Comparison of ENCODE assay signal across 15 cellular contexts in genomic region chr11:12108875-12109453, GRCh38. TPM values are rescaled to one million over a fixed set of nuclear protein-coding genes. Genes with fewer than 3 reads are reported as not detected.
DNase-seq lines count a peak whose midpoint lies in the region; ATAC-seq, FAIRE-seq and TF ChIP-seq lines count a peak whose summit lies in the region.
"Had no signal": no experiment of that assay in that cellular context is flagged by ENCODE, and none has a peak within 500 bp of the region (broad histone marks: within the 10 kb centered on the region; RNA-seq: fewer than 3 reads in every experiment).

No MANE protein-coding gene starts in this region.

- H3K4me1 ChIP-seq in HepG2 (ENCODE audit: insufficient read depth, low read length) (peaks cover 28% of the 10 kb centered on the region), right lobe of liver (peaks cover 0 to 10% (median 4%) of the 10 kb centered on the region in 4 donors), keratinocyte (ENCODE audit: control insufficient read depth, extremely low read depth, insufficient read depth, low read length) (peaks cover 31% of the 10 kb centered on the region), upper lobe of left lung (peaks cover 8 to 32% (median 28%) of the 10 kb centered on the region in 4 donors)

- ATAC-seq in HepG2, result no peak
- ATAC-seq in right lobe of liver, result no peak
- ATAC-seq in WTC11, result no peak
- no peak for ATAC-seq in upper lobe of left lung (ENCODE audit: low FRiP score in 2 of 2)
- no peak for ATAC-seq in GM21526 (IDR thresholded peaks at IDR 0.05; ENCODE audit: low FRiP score, unreplicated experiment)
- ATAC-seq: left lobe of liver had no signal

- 85% methylated on average over 2 of the region's 2 CpGs for WGBS in HepG2 (ENCODE audit: low lambda C conversion rate)
- WGBS in right lobe of liver (ENCODE audit: insufficient coverage, low coverage, low lambda C conversion rate, missing lambda C conversion rate), result 92% methylated on average over 1 of the region's 2 CpGs
- 67 to 92% methylated on average over 2 of the region's 2 CpGs for WGBS in upper lobe of left lung, 2 donors

- H3K4me2 ChIP-seq in HepG2 (ENCODE audit: low read depth, low read length) (no peak overlapping the region), keratinocyte (ENCODE audit: control insufficient read depth, extremely low read depth, insufficient read depth, low read depth, low read length) (peak overlapping the region; percentile 99)

- POLR2A ChIA-PET in HepG2 (lab: Yijun Ruan, JAX), result no interaction called here
- POLR2A ChIA-PET in WTC11 (lab: Charles Lee), result no interaction called here

- dilution Hi-C loops in keratinocyte (cut with MboI; ENCODE audit: extremely low pct_ligation_motif_present, low sequenced_read_pairs), result no loop called here

- TF ChIP-seq RAD21 in HepG2 (CRISPR knock-in tag; IDR thresholded peaks at IDR 0.05), result no peak

- CTCF ChIA-PET in HepG2 (lab: Yijun Ruan, JAX; ENCODE audit: low intra/inter-chr PET ratio, low total read pairs), result no interaction called here
- CTCF ChIA-PET in WTC11 (lab: Charles Lee), result interaction anchor here (0.5 to 2.3 kb wide), 3 partner anchors 17 to 61 kb away, joined by 4 to 5 read pairs (median 5); no protein-coding TSS in a partner anchor

- peaks cover 11% of the 10 kb centered on the region for H3K4me1 Mint-ChIP-seq in WTC11

- no peaks in the 10 kb centered on the region for H3K9me3 Mint-ChIP-seq in WTC11

- no peak overlapping the region for H3K4me3 ChIP-seq in HepG2 (replicated peaks in 1 of 3; ENCODE audit: insufficient read depth in 1 of 3, low read depth in 2 of 3, low read length in 3 of 3)
- H3K4me3 ChIP-seq in right lobe of liver, result no peak overlapping the region
- H3K4me3 ChIP-seq in keratinocyte (ENCODE audit: control insufficient read depth in 2 of 3, extremely low read depth in 1 of 3, insufficient read depth in 2 of 3, low read depth in 1 of 3, low read length in 3 of 3), result no peak overlapping the region
- no peak overlapping the region for H3K4me3 ChIP-seq in upper lobe of left lung

- intact Hi-C loops in HepG2 (cut with micrococcal nuclease; ENCODE audit: unreplicated experiment) (no loop called here), right lobe of liver (cut with DNase I) (no loop called here)

- H3K36me3 ChIP-seq in HepG2 (replicated peaks in 1 of 2; ENCODE audit: control insufficient read depth in 1 of 2, insufficient read depth in 2 of 2, low read length in 2 of 2) (no peaks in the 10 kb centered on the region), right lobe of liver (no peaks in the 10 kb centered on the region), keratinocyte (ENCODE audit: control insufficient read depth in 2 of 2, extremely low read depth in 1 of 2, insufficient read depth in 2 of 2, low read length in 2 of 2) (peaks cover 0 to 19% of the 10 kb centered on the region in 2 experiments), upper lobe of left lung (no peaks in the 10 kb centered on the region)
- H3K36me3 ChIP-seq: tibial nerve had no signal

- H4K20me1 ChIP-seq in HepG2 (ENCODE audit: insufficient read depth, low read length) (no peaks in the 10 kb centered on the region), keratinocyte (ENCODE audit: control insufficient read depth, extremely low read depth, insufficient read depth, low read length) (peaks cover 11% of the 10 kb centered on the region)

- TF ChIP-seq POLR2A in HepG2 (IDR thresholded peaks at IDR 0.05; ENCODE audit: insufficient read depth in 1 of 2, low read depth in 2 of 2, low read length in 2 of 2) (no peak), right lobe of liver (IDR thresholded peaks at IDR 0.05) (no peak), upper lobe of left lung (IDR thresholded peaks at IDR 0.05) (no peak)

- H3K27ac ChIP-seq in HepG2 (ENCODE audit: extremely low read length, insufficient read depth, low read length) (no peak overlapping the region), right lobe of liver (no peak overlapping the region), keratinocyte (ENCODE audit: control insufficient read depth, insufficient read depth, low read length) (peak overlapping the region; percentile 99), upper lobe of left lung (peak overlapping the region in 3 of 4 donors; percentile 89 to 92 (median 92))

- no peak overlapping the region for H3K9ac ChIP-seq in HepG2 (ENCODE audit: insufficient read depth, low read depth, low read length)
- H3K9ac ChIP-seq in keratinocyte (ENCODE audit: control insufficient read depth, extremely low read depth, insufficient read depth, low read length), result peak overlapping the region; percentile 97

- no peaks in the 10 kb centered on the region for H3K36me3 Mint-ChIP-seq in WTC11

- DNase-seq in HepG2 (ENCODE audit: low spot score), result no peak
- DNase-seq in right lobe of liver, result no peak
- DNase-seq in WTC11 (ENCODE audit: low spot score), result no peak
- DNase-seq in keratinocyte (ENCODE audit: low read depth, low spot score), result no peak
- peak in 1 of 2 donors; percentile 54 for DNase-seq in upper lobe of left lung
- DNase-seq in NCI-H69 (lab: John Stamatoyannopoulos, UW), result no peak
- DNase-seq in islet precursor cell, result no peak
- DNase-seq: amygdala, foreskin fibroblast, NCI-H2029, NCI-H526 had no signal

- in situ Hi-C loops in HepG2 (cut with HindIII; ENCODE audit: extremely low pct_ligation_motif_present, low pct_unique_long_range_greater_than_20kb), result no loop called here

- no TSS peak for BruUV-seq in HepG2 (replicated peaks; lab: Mats Ljungman, UMichigan)

- H3K27me3 ChIP-seq in HepG2 (ENCODE audit: control insufficient read depth in 1 of 2, insufficient read depth in 2 of 2, low read length in 2 of 2), result peaks cover 0 to 7% of the 10 kb centered on the region in 2 experiments; a peak in 2 of 5 replicates
- H3K27me3 ChIP-seq in right lobe of liver, result no peaks in the 10 kb centered on the region
- H3K27me3 ChIP-seq in keratinocyte (ENCODE audit: control insufficient read depth, extremely low read depth, insufficient read depth, low read length), result no peaks in the 10 kb centered on the region
- H3K27me3 ChIP-seq in upper lobe of left lung, result no peaks in the 10 kb centered on the region
- H3K27me3 ChIP-seq: tibial nerve had no signal

- no peak overlapping the region for H2AFZ ChIP-seq in HepG2 (ENCODE audit: low read length)
- H2AFZ ChIP-seq in keratinocyte (ENCODE audit: control insufficient read depth, low read length), result no peak overlapping the region

- no peak overlapping the region for H3K27ac Mint-ChIP-seq in WTC11

- no peaks in the 10 kb centered on the region for H3K79me2 ChIP-seq in HepG2 (ENCODE audit: insufficient read depth, low read length)
- peaks cover 39% of the 10 kb centered on the region for H3K79me2 ChIP-seq in keratinocyte (ENCODE audit: control insufficient read depth, insufficient read depth, low read length)

- H3K9me1 ChIP-seq in keratinocyte (ENCODE audit: control insufficient read depth, extremely low read depth, insufficient read depth, low read length), result no peaks in the 10 kb centered on the region

- H3K9me3 ChIP-seq in HepG2 (ENCODE audit: low read length) (no peaks in the 10 kb centered on the region), right lobe of liver (no peaks in the 10 kb centered on the region), keratinocyte (ENCODE audit: control insufficient read depth, low read depth, low read length) (no peaks in the 10 kb centered on the region), upper lobe of left lung (no peaks in the 10 kb centered on the region)
- H3K9me3 ChIP-seq: tibial nerve had no signal

- no peak for TF ChIP-seq EP300 in HepG2 (IDR thresholded peaks at IDR 0.05; ENCODE audit: low read depth in 2 of 2, low read length in 2 of 2)
- no peak for TF ChIP-seq EP300 in HepG2 (CRISPR knock-in tag; IDR thresholded peaks at IDR 0.05; ENCODE audit: borderline replicate concordance)
- TF ChIP-seq EP300 in upper lobe of left lung (IDR thresholded peaks at IDR 0.05), result no peak

- FAIRE-seq in HepG2 (lab: Jason Lieb, UNC) (no peak), keratinocyte (lab: Jason Lieb, UNC) (no peak)
- FAIRE-seq: RCC 7860 had no signal

- TF ChIP-seq CTCF in HepG2 (CRISPR knock-in tag; IDR thresholded peaks at IDR 0.05) (no peak), right lobe of liver (IDR thresholded peaks at IDR 0.05) (no peak), WTC11 (IDR thresholded peaks at IDR 0.05) (no peak), keratinocyte (optimal IDR thresholded peaks at IDR 0.05 in 1 of 3, IDR thresholded peaks at IDR 0.05 in 1 of 3, conservative IDR thresholded peaks at IDR 0.05 in 1 of 3; ENCODE audit: extremely low read depth in 1 of 3, insufficient read depth in 2 of 3, low read length in 3 of 3) (no peak), upper lobe of left lung (IDR thresholded peaks at IDR 0.05) (no peak)

- H3K27me3 Mint-ChIP-seq in WTC11 (ENCODE audit: low read depth), result peaks cover 83% of the 10 kb centered on the region

- H3K4me3 Mint-ChIP-seq in WTC11, result peak overlapping the region; percentile 25

RNA-seq across cellular contexts. Expression of gene MICAL2, which starts 1.4 kb away (rescaled TPM):
- total RNA-seq in HepG2 (2016; rRNA removed; fragmentation: Illumina TruSeq; extraction: Trizol) (1.1 and 1.4 TPM in 2 replicates), right lobe of liver (10 to 100 TPM; 17.0 to 50.7 (median 35.9) TPM), WTC11 (2021) (2.2 to 3.1 TPM (median 2.6 TPM) in 3 replicates), upper lobe of left lung (100 to 1,000 TPM; 138 to 327 (median 175) TPM)
- total RNA-seq in HepG2 (2016; cell fraction: cytosol; rRNA removed; fragmentation: Illumina TruSeq; extraction: Trizol; ENCODE audit: low read depth), result 0.18 and 0.51 TPM in 2 replicates
- total RNA-seq in HepG2 (2016; cell fraction: insoluble cytoplasmic fraction; rRNA removed; fragmentation: Illumina TruSeq; extraction: Trizol), result 1.1 and 1.7 TPM in 2 replicates
- 1.1 and 1.3 TPM in 2 replicates for total RNA-seq in HepG2 (2016; cell fraction: membrane; rRNA removed; fragmentation: Illumina TruSeq; extraction: Trizol)
- 1.6 and 3.7 TPM in 2 replicates for total RNA-seq in HepG2 (2016; cell fraction: nucleus; rRNA removed; fragmentation: Illumina TruSeq; extraction: Trizol)
- polyA plus RNA-seq in HepG2 (2011; rRNA removed) (0.59 and 0.78 TPM in 2 replicates), keratinocyte (72.7 to 124 TPM (median 83.9 TPM) in 3 replicates)
- 0.46 and 0.50 TPM in 2 replicates for polyA plus RNA-seq in HepG2 (2011; cell fraction: cytosol; rRNA removed)
- 0.61 and 0.97 TPM in 2 replicates for polyA plus RNA-seq in HepG2 (2011; cell fraction: nucleus; rRNA removed)
- 0.48 and 1.6 TPM in 2 replicates for polyA plus RNA-seq in HepG2 (2012)
- 0.29 and 0.53 TPM in 2 replicates for polyA plus RNA-seq in HepG2 (2016; cell fraction: cytosol; fragmentation: Illumina TruSeq; extraction: Trizol; ENCODE audit: low read depth)
- 0.73 and 1.3 TPM in 2 replicates for polyA plus RNA-seq in HepG2 (2016; cell fraction: insoluble cytoplasmic fraction; fragmentation: Illumina TruSeq; extraction: Trizol; ENCODE audit: low read depth)
- polyA plus RNA-seq in HepG2 (2016; cell fraction: membrane; fragmentation: Illumina TruSeq; extraction: Trizol; ENCODE audit: low read depth), result 0.34 and 0.39 TPM in 2 replicates
- 1.2 and 2.1 TPM in 2 replicates for polyA plus RNA-seq in HepG2 (2016; cell fraction: nucleus; fragmentation: Illumina TruSeq; extraction: Trizol; ENCODE audit: insufficient read depth, low read depth)
- 1.6 and 8.6 TPM in 2 replicates for polyA minus RNA-seq in HepG2 (2011; rRNA and poly(A)+ RNA removed; ENCODE audit: low replicate concordance)
- 0.70 and 2.7 TPM in 2 replicates for polyA minus RNA-seq in HepG2 (2011; cell fraction: cytosol; rRNA and poly(A)+ RNA removed)
- polyA minus RNA-seq in HepG2 (2011; cell fraction: nucleus; rRNA and poly(A)+ RNA removed), result 2.4 and 3.5 TPM in 2 replicates
- 172 TPM for polyA plus RNA-seq in keratinocyte (2011; ENCODE audit: low read depth)
- polyA plus RNA-seq in keratinocyte (2011; cell fraction: cytosol; rRNA removed), result 76.6 and 79.2 TPM in 2 replicates
- polyA plus RNA-seq in keratinocyte (2011; cell fraction: nucleus; rRNA removed), result 175 and 197 TPM in 2 replicates
- polyA plus RNA-seq in keratinocyte (2012; ENCODE audit: low replicate concordance), result 52.2 and 143 TPM in 2 replicates
- 218 to 406 TPM (median 316 TPM) in 3 replicates for polyA minus RNA-seq in keratinocyte
- 176 TPM for polyA minus RNA-seq in keratinocyte (2011; cell fraction: cytosol; rRNA and poly(A)+ RNA removed)
- 292 and 558 TPM in 2 replicates for polyA minus RNA-seq in keratinocyte (2011; cell fraction: nucleus; rRNA and poly(A)+ RNA removed)

Comparison
In these comparisons a context has a peak if more than half of its experiments do, and no peak if none do; other contexts are left out.
1. H3K27ac ChIP-seq: peak in keratinocyte (single experiment) and upper lobe of left lung (3 of 4); none in HepG2 (single experiment) and right lobe of liver (0 of 3).